9 cellular contexts compared by ENCODE assay signal in genomic region chr3:36124118-36124796, GRCh38.
DNase-seq lines count a peak whose midpoint lies in the region; ATAC-seq and TF ChIP-seq lines count a peak whose summit lies in the region.
"Had no signal": no experiment of that assay in that cellular context is flagged by ENCODE, and none has a peak within 500 bp of the region (broad histone marks: within the 10 kb centered on the region; RNA-seq: fewer than 3 reads in every experiment).

No MANE protein-coding gene starts in this region.

- DNase-seq in H7 (peak; percentile 1), RWPE1 (ENCODE audit: low spot score) (peak; percentile 18), glomerular endothelial cell (ENCODE audit: extremely low read depth, low read depth, low spot score) (peak; percentile 45), NOMO-1 treated with dmso at 0.1 percent for 144 hours (lab: John Stamatoyannopoulos, UW; ENCODE audit: unreplicated experiment) (no peak)
- DNase-seq: spleen had no signal

- no peak overlapping the region for H3K4me3 ChIP-seq in H7 (ENCODE audit: insufficient read depth, low read depth, low read length)
- H3K4me3 ChIP-seq: spleen had no signal

- CTCF ChIA-PET in RWPE1 (lab: Yijun Ruan, JAX): interaction anchor here (1.1 kb wide), 1 partner anchor 579 kb away, joined by 5 read pairs; no protein-coding TSS in a partner anchor

- H3K36me3 ChIP-seq in H7 (replicated peaks; ENCODE audit: control insufficient read depth, insufficient read depth, low read length): no peaks in the 10 kb centered on the region
- H3K36me3 ChIP-seq: spleen had no signal

- H3K27ac ChIP-seq in 22Rv1 (no peak overlapping the region), RWPE1 (no peak overlapping the region)
- H3K27ac ChIP-seq: spleen had no signal

- H3K27me3 ChIP-seq in H7 (ENCODE audit: control insufficient read depth, insufficient read depth, low read length): no peaks in the 10 kb centered on the region
- H3K27me3 ChIP-seq: spleen had no signal

- TF ChIP-seq CTCF in 22Rv1 (IDR thresholded peaks at IDR 0.05): peak; percentile 74
- TF ChIP-seq CTCF in RWPE1 (conservative IDR thresholded peaks at IDR 0.05; ENCODE audit: low read depth): no peak; the same call in 1 of the 2 replicates

- POLR2A ChIA-PET in RWPE1 (lab: Yijun Ruan, JAX; ENCODE audit: low non-redundant PET): no interaction called here

- ATAC-seq in HG02642 (IDR thresholded peaks at IDR 0.05; ENCODE audit: poor library complexity, unreplicated experiment) (no peak), GM19397 (IDR thresholded peaks at IDR 0.05; ENCODE audit: unreplicated experiment) (no peak), GM18868 (IDR thresholded peaks at IDR 0.05; ENCODE audit: unreplicated experiment) (no peak)
